ENCODE assay signal across 7 cellular contexts in the genomic region with DNA sequence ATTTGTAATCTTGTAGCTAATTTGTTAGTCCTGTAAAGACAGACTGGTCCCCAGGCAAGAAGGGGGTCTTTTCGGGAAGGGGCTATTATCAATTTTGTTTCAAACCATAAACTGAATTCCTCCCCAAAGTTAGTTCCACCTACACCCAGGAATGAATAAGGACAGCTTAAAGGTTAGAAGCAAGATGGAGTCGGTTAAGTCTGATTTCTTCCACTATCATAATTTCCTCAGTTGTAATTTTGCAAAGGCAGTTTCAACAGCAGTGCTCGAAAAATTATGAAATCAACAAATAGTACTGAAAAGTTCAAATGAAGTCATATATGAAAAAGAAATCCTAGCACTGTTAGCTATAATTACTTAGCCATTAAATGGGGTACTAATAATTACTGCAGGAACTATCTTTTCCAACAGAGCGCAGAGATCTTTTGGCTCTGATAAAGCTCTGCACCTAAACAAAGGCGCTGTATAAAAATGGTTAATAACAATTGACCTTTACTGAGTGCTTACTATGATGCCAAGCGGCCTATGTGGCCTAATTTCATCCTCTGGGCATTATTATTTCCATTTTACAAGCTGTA. TPM values are rescaled to one million over a fixed set of nuclear protein-coding genes. Genes with fewer than 3 reads are reported as not detected.
DNase-seq lines count a peak whose midpoint lies in the region; ATAC-seq, FAIRE-seq and TF ChIP-seq lines count a peak whose summit lies in the region.

No MANE protein-coding gene starts in this region.

- no peaks in the 10 kb centered on the region for H3K27me3 Mint-ChIP-seq in IgD-negative memory B cell

- no peak for TF ChIP-seq CTCF in kidney (IDR thresholded peaks at IDR 0.05; ENCODE audit: borderline replicate concordance, extremely low read depth, insufficient read depth)

- H3K36me3 ChIP-seq in adipocyte (ENCODE audit: control insufficient read depth, insufficient read depth, low read length, severe bottlenecking) = peaks cover 13% of the 10 kb centered on the region
- peaks cover 0 to 2% of the 10 kb centered on the region in 2 donors for H3K36me3 ChIP-seq in kidney (ENCODE audit: control insufficient read depth in 1 of 2, insufficient read depth in 2 of 2, low read length in 2 of 2)
- H3K36me3 ChIP-seq in subcutaneous abdominal adipose tissue (ENCODE audit: control insufficient read depth in 5 of 5, insufficient read depth in 5 of 5, low read length in 5 of 5) = peaks cover 0 to 11% (median 8%) of the 10 kb centered on the region in 5 donors

- DNase-seq in adipocyte (ENCODE audit: low read depth) (peak; percentile 8), kidney (no peak), SKM-1 (lab: John Stamatoyannopoulos, UW; ENCODE audit: unreplicated experiment) (no peak)

- H3K36me3 Mint-ChIP-seq in IgD-negative memory B cell = peaks cover 3% of the 10 kb centered on the region

- H3K4me3 ChIP-seq in adipocyte (ENCODE audit: low read length) (peak overlapping the region; percentile 98), kidney (ENCODE audit: low read length in 2 of 2) (peak overlapping the region; percentile 89 to 90), subcutaneous abdominal adipose tissue (ENCODE audit: low read depth in 1 of 5, low read length in 5 of 5) (peak overlapping the region; percentile 84 to 100 (median 98))

- H3K4me1 ChIP-seq in adipocyte (ENCODE audit: control insufficient read depth, insufficient read depth, low read length) (peaks cover 21% of the 10 kb centered on the region), kidney (ENCODE audit: control insufficient read depth in 1 of 2, insufficient read depth in 1 of 2, low read depth in 1 of 2, low read length in 2 of 2) (peaks cover 8 to 9% of the 10 kb centered on the region in 2 donors), subcutaneous abdominal adipose tissue (ENCODE audit: control insufficient read depth in 5 of 5, insufficient read depth in 5 of 5, low read length in 5 of 5) (peaks cover 3 to 34% (median 27%) of the 10 kb centered on the region in 5 donors)

- ATAC-seq in GM21515 (IDR thresholded peaks at IDR 0.05; ENCODE audit: unreplicated experiment) (no peak), GM21528 (IDR thresholded peaks at IDR 0.05; ENCODE audit: low FRiP score, unreplicated experiment) (no peak)

- H3K4me1 Mint-ChIP-seq in IgD-negative memory B cell = peaks cover 15 to 27% (median 16%) of the 10 kb centered on the region in 3 donors

- peak overlapping the region; percentile 99 to 100 (median 99) for H3K27ac Mint-ChIP-seq in IgD-negative memory B cell

- no peak for FAIRE-seq in kidney (lab: Jason Lieb, UNC)

- H3K9ac ChIP-seq in adipocyte (ENCODE audit: low read length) (peak overlapping the region; percentile 98), kidney (ENCODE audit: low read length in 2 of 2) (peak overlapping the region; percentile 88 to 98), subcutaneous abdominal adipose tissue (ENCODE audit: low read length in 5 of 5) (peak overlapping the region; percentile 85 to 99 (median 91))

- no peaks in the 10 kb centered on the region for H3K9me3 ChIP-seq in adipocyte (ENCODE audit: control insufficient read depth, low read length)
- H3K9me3 ChIP-seq in kidney (ENCODE audit: control insufficient read depth in 1 of 2, low read length in 2 of 2) = no peaks in the 10 kb centered on the region
- H3K9me3 ChIP-seq in subcutaneous abdominal adipose tissue (ENCODE audit: control insufficient read depth in 5 of 5, low read length in 5 of 5) = no peaks in the 10 kb centered on the region

- peak overlapping the region; percentile 95 to 100 (median 98) for H3K4me3 Mint-ChIP-seq in IgD-negative memory B cell

- peak overlapping the region; percentile 95 to 96 for H3K27ac ChIP-seq in kidney (ENCODE audit: low read depth in 2 of 2, low read length in 2 of 2)
- H3K27ac ChIP-seq in subcutaneous abdominal adipose tissue (ENCODE audit: low read depth, low read length) = peak overlapping the region; percentile 98

- H3K27me3 ChIP-seq in adipocyte (replicated peaks; ENCODE audit: control insufficient read depth, insufficient read depth, low read length) (no peaks in the 10 kb centered on the region), subcutaneous abdominal adipose tissue (ENCODE audit: control insufficient read depth in 5 of 5, insufficient read depth in 4 of 5, low read length in 5 of 5) (no peaks in the 10 kb centered on the region)

- intact Hi-C loops in kidney (cut with DNase I) = no loop called here

- no peaks in the 10 kb centered on the region for H3K9me3 Mint-ChIP-seq in IgD-negative memory B cell

RNA-seq across cellular contexts. Expression of gene SEC24C, which starts 0.8 kb away (rescaled TPM):
- 31.8 TPM for polyA plus RNA-seq in IgD-negative memory B cell
- 66.9 TPM for total RNA-seq in kidney
- polyA plus RNA-seq in kidney (ENCODE audit: insufficient read depth, low read depth, low replicate concordance) = 39.2 TPM

RNA-seq across cellular contexts. Expression of gene CHCHD1, which starts 38.4 kb away (rescaled TPM):
- polyA plus RNA-seq in IgD-negative memory B cell (54.4 TPM), kidney (ENCODE audit: insufficient read depth, low read depth, low replicate concordance) (105 TPM)
- 23.4 TPM for total RNA-seq in kidney

RNA-seq across cellular contexts. Expression of gene ZSWIM8, which starts 42.0 kb away (rescaled TPM):
- polyA plus RNA-seq in IgD-negative memory B cell (15.2 TPM), kidney (ENCODE audit: insufficient read depth, low read depth, low replicate concordance) (96.7 TPM)
- total RNA-seq in kidney = 91.8 TPM

RNA-seq across cellular contexts. Expression of gene AGAP5, which starts 45.5 kb away (rescaled TPM):
- polyA plus RNA-seq in IgD-negative memory B cell = 0.99 TPM
- 9.9 TPM for total RNA-seq in kidney
- 3.8 TPM for polyA plus RNA-seq in kidney (ENCODE audit: insufficient read depth, low read depth, low replicate concordance)
